ENCODE assay signal across 25 cellular contexts in genomic region chr6:56058636-56059035, GRCh38.
"Had no signal": no experiment of that assay in that cellular context is flagged by ENCODE, and none has a peak within 500 bp of the region (broad histone marks: within the 10 kb centered on the region; RNA-seq: fewer than 3 reads in every experiment).

No MANE protein-coding gene starts in this region.

- H3K27ac ChIP-seq: left lung, lower lobe of right lung, pancreas, prostate gland, skin epidermis, spleen, suprapubic skin, thoracic aorta, tibial artery, upper lobe of right lung had no signal

- DNase-seq: hippocampal formation; kidney glomerular epithelial cell; left colon; left lung; lower lobe of right lung; mammary epithelial cell; mesenchymal stem cell; naive thymus-derived CD8-positive, alpha-beta T cell; nucleus accumbens; pancreas; posterior cingulate gyrus; retina; right cardiac atrium; spleen; stimulated activated CD4-positive, alpha-beta T cell treated with anti-CD3 and anti-CD28 coated beads, Interleukin-4, amount 100 ng/mL, for 24 hours; stimulated activated naive CD4-positive, alpha-beta T cell; tibial artery; trophoblast cell; upper lobe of right lung had no signal

- ATAC-seq: left colon; left lung; lower lobe of right lung; naive thymus-derived CD8-positive, alpha-beta T cell; pancreas; right cardiac atrium; sciatic nerve; stimulated activated effector memory CD8-positive, alpha-beta T cell treated with anti-CD3 and anti-CD28 coated beads, Interleukin-12 subunit alpha, Interleukin-12 subunit beta, amount 100 ng/mL, for 72 hours; upper lobe of right lung had no signal

- H3K4me3 ChIP-seq: left lung, lower lobe of right lung, pancreas, prostate gland, skin epidermis, spleen, suprapubic skin, thoracic aorta, tibial artery, upper lobe of right lung had no signal

- H3K27me3 ChIP-seq: left lung, pancreas, spleen, suprapubic skin, tibial artery, upper lobe of right lung had no signal

- H3K9me3 ChIP-seq: left lung, lower lobe of right lung, pancreas, prostate gland, suprapubic skin, thoracic aorta, tibial artery, upper lobe of right lung had no signal

- H3K36me3 ChIP-seq: left lung, lower lobe of right lung, pancreas, prostate gland, spleen, suprapubic skin, thoracic aorta, tibial artery, upper lobe of right lung had no signal

- H3K4me1 ChIP-seq: left lung, lower lobe of right lung, pancreas, prostate gland, spleen, suprapubic skin, tibial artery, upper lobe of right lung had no signal
